9 cellular contexts compared by ENCODE assay signal in genomic region chr4:154982187-154983047, GRCh38.
DNase-seq lines count a peak whose midpoint lies in the region; ATAC-seq and TF ChIP-seq lines count a peak whose summit lies in the region.
"Had no signal": no experiment of that assay in that cellular context is flagged by ENCODE, and none has a peak within 500 bp of the region (broad histone marks: within the 10 kb centered on the region; RNA-seq: fewer than 3 reads in every experiment).

No MANE protein-coding gene starts in this region.

- no peaks in the 10 kb centered on the region for H3K36me3 ChIP-seq in CD8-positive, alpha-beta T cell (ENCODE audit: insufficient read depth, low read length)
- no peaks in the 10 kb centered on the region for H3K36me3 ChIP-seq in Peyer's patch
- H3K36me3 ChIP-seq: neutrophil had no signal

- no peaks in the 10 kb centered on the region for H3K27me3 Mint-ChIP-seq in CD8-positive, alpha-beta T cell (ENCODE audit: low read depth)

- CTCF ChIA-PET in CD8-positive, alpha-beta T cell (lab: Charles Lee), result interaction anchor here (0.6 to 0.8 kb wide), 2 partner anchors 23 to 96 kb away, joined by 3 read pairs; no protein-coding TSS in a partner anchor

- no peaks in the 10 kb centered on the region for H3K4me1 ChIP-seq in CD8-positive, alpha-beta T cell (ENCODE audit: insufficient read depth, low read length)
- no peaks in the 10 kb centered on the region for H3K4me1 ChIP-seq in Peyer's patch

- H3K4me3 ChIP-seq in CD8-positive, alpha-beta T cell (ENCODE audit: low read depth, low read length), result no peak overlapping the region
- H3K4me3 ChIP-seq in Peyer's patch, result no peak overlapping the region
- no peak overlapping the region for H3K4me3 ChIP-seq in astrocyte of the spinal cord (ENCODE audit: low read depth, low read length)

- no peaks in the 10 kb centered on the region for H3K4me1 Mint-ChIP-seq in CD8-positive, alpha-beta T cell (ENCODE audit: low read depth)

- intact Hi-C loops in CD8-positive, alpha-beta T cell (cut with DNase I, micrococcal nuclease), result loop anchor here (5.0 kb wide), 2 partner anchors 430 to 805 kb away; partner anchors contain the start of gene PLRG1 (in 1 of the 2)

- no peak overlapping the region for H3K27ac Mint-ChIP-seq in CD8-positive, alpha-beta T cell

- ATAC-seq in CD8-positive, alpha-beta T cell, result no peak
- ATAC-seq in HG03442 (IDR thresholded peaks at IDR 0.05; ENCODE audit: unreplicated experiment), result peak; percentile 56

- TF ChIP-seq POLR2A in Peyer's patch (IDR thresholded peaks at IDR 0.05), result no peak

- no peak overlapping the region for H3K27ac ChIP-seq in CD8-positive, alpha-beta T cell (ENCODE audit: low read depth, low read length)
- no peak overlapping the region for H3K27ac ChIP-seq in Peyer's patch
- H3K27ac ChIP-seq: neutrophil had no signal

- DNase-seq in CD8-positive, alpha-beta T cell, result peak in 3 of 7 experiments; percentile 15 to 48 (median 20)
- DNase-seq in GM19238 (ENCODE audit: insufficient read length, low spot score) (peak; percentile 10), Peyer's patch (peak in 1 of 3 donors; percentile 70), astrocyte of the spinal cord (ENCODE audit: low read depth, low spot score) (peak; percentile 54), iPS-NIHi7 (ENCODE audit: extremely low spot score) (peak; percentile 78), activated gamma-delta T cell treated with Interleukin-2 at 50 U/mL for 16 hours (no peak)
- DNase-seq in stimulated activated CD4-positive, alpha-beta T cell treated with anti-CD3 and anti-CD28 coated beads, Interleukin-1b, Interleukin-23, amount 100 ng/mL, for 48 hours, result peak; percentile 17

- H3K4me3 Mint-ChIP-seq in CD8-positive, alpha-beta T cell, result no peak overlapping the region

- no peaks in the 10 kb centered on the region for H3K27me3 ChIP-seq in CD8-positive, alpha-beta T cell (ENCODE audit: insufficient read depth, low read length)
- no peaks in the 10 kb centered on the region for H3K27me3 ChIP-seq in Peyer's patch
- H3K27me3 ChIP-seq: neutrophil had no signal

- peak; percentile 28 for TF ChIP-seq CTCF in CD8-positive, alpha-beta T cell (IDR thresholded peaks at IDR 0.05)
- peak in 4 of 6 experiments; percentile 40 to 52 (median 49) for TF ChIP-seq CTCF in Peyer's patch (IDR thresholded peaks at IDR 0.05)
- TF ChIP-seq CTCF in astrocyte of the spinal cord (IDR thresholded peaks at IDR 0.05; ENCODE audit: low read depth, low read length), result peak; percentile 77

- H3K9me3 Mint-ChIP-seq in CD8-positive, alpha-beta T cell, result no peaks in the 10 kb centered on the region

- no peaks in the 10 kb centered on the region for H3K9me3 ChIP-seq in CD8-positive, alpha-beta T cell (ENCODE audit: low read length)
- H3K9me3 ChIP-seq in Peyer's patch, result no peaks in the 10 kb centered on the region
- H3K9me3 ChIP-seq: neutrophil had no signal

- H3K36me3 Mint-ChIP-seq in CD8-positive, alpha-beta T cell, result no peaks in the 10 kb centered on the region

- POLR2A ChIA-PET in CD8-positive, alpha-beta T cell (lab: Charles Lee), result no interaction called here

- in situ Hi-C loops in astrocyte of the spinal cord (cut with HindIII; ENCODE audit: low sequenced_read_pairs), result no loop called here
